8 cellular contexts compared by ENCODE assay signal in genomic region chr1:26281091-26281958, GRCh38. TPM values are rescaled to one million over a fixed set of nuclear protein-coding genes. Genes with fewer than 3 reads are reported as not detected.
DNase-seq lines count a peak whose midpoint lies in the region; ATAC-seq lines count a peak whose summit lies in the region.

No MANE protein-coding gene starts in this region.

- peaks cover 66% of the 10 kb centered on the region for H3K36me3 Mint-ChIP-seq in activated CD8-positive, alpha-beta memory T cell treated with anti-CD3 and anti-CD28 coated beads, Interleukin-2, amount 10 ng/mL, durations not matched to agents 7 days and 5 days
- H3K36me3 Mint-ChIP-seq in activated T-cell treated with anti-CD3 and anti-CD28 coated beads, Interleukin-2, amount 50 U/mL, for 24 hours (ENCODE audit: low read depth) = peaks cover 93% of the 10 kb centered on the region

- peak overlapping the region in 1 of 5 donors; percentile 53 for H3K9ac ChIP-seq in subcutaneous abdominal adipose tissue (ENCODE audit: low read length in 5 of 5)

- H3K9me3 Mint-ChIP-seq in activated CD8-positive, alpha-beta memory T cell treated with anti-CD3 and anti-CD28 coated beads, Interleukin-2, amount 10 ng/mL, durations not matched to agents 7 days and 5 days (ENCODE audit: low read depth) = no peaks in the 10 kb centered on the region
- H3K9me3 Mint-ChIP-seq in activated T-cell treated with anti-CD3 and anti-CD28 coated beads, Interleukin-2, amount 50 U/mL, for 24 hours = no peaks in the 10 kb centered on the region

- ATAC-seq in activated CD8-positive, alpha-beta memory T cell treated with anti-CD3 and anti-CD28 coated beads, Interleukin-2, amount 10 ng/mL, durations not matched to agents 7 days and 5 days = no peak
- no peak for ATAC-seq in HG03196 (IDR thresholded peaks at IDR 0.05; ENCODE audit: unreplicated experiment)

- peaks cover 0 to 22% (median 12%) of the 10 kb centered on the region in 5 donors for H3K36me3 ChIP-seq in subcutaneous abdominal adipose tissue (ENCODE audit: control insufficient read depth in 5 of 5, insufficient read depth in 5 of 5, low read length in 5 of 5)

- H3K4me3 ChIP-seq in subcutaneous abdominal adipose tissue (ENCODE audit: low read depth in 1 of 5, low read length in 5 of 5) = peak overlapping the region; percentile 33 to 87 (median 67)

- H3K4me3 Mint-ChIP-seq in activated CD8-positive, alpha-beta memory T cell treated with anti-CD3 and anti-CD28 coated beads, Interleukin-2, amount 10 ng/mL, durations not matched to agents 7 days and 5 days = peak overlapping the region; percentile 89
- H3K4me3 Mint-ChIP-seq in activated T-cell treated with anti-CD3 and anti-CD28 coated beads, Interleukin-2, amount 50 U/mL, for 24 hours = peak overlapping the region; percentile 87

- peaks cover 17 to 89% (median 82%) of the 10 kb centered on the region in 5 donors for H3K4me1 ChIP-seq in subcutaneous abdominal adipose tissue (ENCODE audit: control insufficient read depth in 5 of 5, insufficient read depth in 5 of 5, low read length in 5 of 5)

- H3K9me3 ChIP-seq in subcutaneous abdominal adipose tissue (ENCODE audit: control insufficient read depth in 5 of 5, low read length in 5 of 5) = no peaks in the 10 kb centered on the region

- H3K27ac ChIP-seq in subcutaneous abdominal adipose tissue (ENCODE audit: low read depth, low read length) = peak overlapping the region; percentile 96

- CTCF ChIA-PET in activated CD8-positive, alpha-beta memory T cell treated with anti-CD3 and anti-CD28 coated beads, Interleukin-2, amount 10 ng/mL, durations not matched to agents 7 days and 5 days (lab: Charles Lee) = interaction anchor here (0.6 to 21.9 kb wide), 7 partner anchors 9 to 136 kb away, joined by 3 to 1010 read pairs (median 5); partner anchors contain the start of genes CD52, CEP85 and UBXN11

- no peaks in the 10 kb centered on the region for H3K27me3 Mint-ChIP-seq in activated CD8-positive, alpha-beta memory T cell treated with anti-CD3 and anti-CD28 coated beads, Interleukin-2, amount 10 ng/mL, durations not matched to agents 7 days and 5 days
- H3K27me3 Mint-ChIP-seq in activated T-cell treated with anti-CD3 and anti-CD28 coated beads, Interleukin-2, amount 50 U/mL, for 24 hours = no peaks in the 10 kb centered on the region

- H3K27me3 ChIP-seq in subcutaneous abdominal adipose tissue (ENCODE audit: control insufficient read depth in 5 of 5, insufficient read depth in 4 of 5, low read length in 5 of 5) = no peaks in the 10 kb centered on the region

- peaks cover 86% of the 10 kb centered on the region for H3K4me1 Mint-ChIP-seq in activated CD8-positive, alpha-beta memory T cell treated with anti-CD3 and anti-CD28 coated beads, Interleukin-2, amount 10 ng/mL, durations not matched to agents 7 days and 5 days
- H3K4me1 Mint-ChIP-seq in activated T-cell treated with anti-CD3 and anti-CD28 coated beads, Interleukin-2, amount 50 U/mL, for 24 hours (ENCODE audit: low read depth) = peaks cover 91% of the 10 kb centered on the region

- peak; percentile 48 for DNase-seq in activated CD8-positive, alpha-beta memory T cell treated with anti-CD3 and anti-CD28 coated beads, Interleukin-2, amount 10 ng/mL, durations not matched to agents 7 days and 5 days
- DNase-seq in activated CD8-positive, alpha-beta memory T cell treated with anti-CD3 and anti-CD28 coated beads, Interleukin-2, amount 50 U/mL, for 4 hours = no peak
- no peak for DNase-seq in activated T-cell treated with anti-CD3 and anti-CD28 coated beads, Interleukin-2, amount 50 U/mL, for 24 hours
- peak; percentile 54 for DNase-seq in hepatic stellate cell (ENCODE audit: low spot score)
- no peak for DNase-seq in C1 segment of cervical spinal cord (lab: John Stamatoyannopoulos, UW)
- no peak for DNase-seq in NCI-H774 (lab: John Stamatoyannopoulos, UW)

- H3K27ac Mint-ChIP-seq in activated CD8-positive, alpha-beta memory T cell treated with anti-CD3 and anti-CD28 coated beads, Interleukin-2, amount 10 ng/mL, durations not matched to agents 7 days and 5 days = peak overlapping the region; percentile 99
- peak overlapping the region; percentile 98 for H3K27ac Mint-ChIP-seq in activated T-cell treated with anti-CD3 and anti-CD28 coated beads, Interleukin-2, amount 50 U/mL, for 24 hours

RNA-seq across cellular contexts. Expression of gene SH3BGRL3, which starts 1.4 kb away (rescaled TPM):
- total RNA-seq in activated CD8-positive, alpha-beta memory T cell treated with anti-CD3 and anti-CD28 coated beads, Interleukin-2, amount 10 ng/mL, durations not matched to agents 7 days and 5 days = 100 to 1,000 TPM; 562 to 632 TPM

RNA-seq across cellular contexts. Expression of gene UBXN11, which starts 25.1 kb away (rescaled TPM):
- 10 to 100 TPM; 27.7 to 39.3 TPM for total RNA-seq in activated CD8-positive, alpha-beta memory T cell treated with anti-CD3 and anti-CD28 coated beads, Interleukin-2, amount 10 ng/mL, durations not matched to agents 7 days and 5 days

RNA-seq across cellular contexts. Expression of gene CD52, which starts 36.4 kb away (rescaled TPM):
- total RNA-seq in activated CD8-positive, alpha-beta memory T cell treated with anti-CD3 and anti-CD28 coated beads, Interleukin-2, amount 10 ng/mL, durations not matched to agents 7 days and 5 days = 100 to 1,000 TPM; 951 to 971 TPM

RNA-seq across cellular contexts. Expression of gene CEP85, which starts 47.3 kb away (rescaled TPM):
- 10 to 100 TPM; 42.0 to 56.3 TPM for total RNA-seq in activated CD8-positive, alpha-beta memory T cell treated with anti-CD3 and anti-CD28 coated beads, Interleukin-2, amount 10 ng/mL, durations not matched to agents 7 days and 5 days

Comparison
In these comparisons a context has a peak if more than half of its experiments do, and no peak if none do; other contexts are left out.
1. DNase-seq: peak in activated CD8-positive, alpha-beta memory T cell treated with anti-CD3 and anti-CD28 coated beads, Interleukin-2, amount 10 ng/mL, durations not matched to agents 7 days and 5 days (single experiment) and hepatic stellate cell (single experiment); none in activated CD8-positive, alpha-beta memory T cell treated with anti-CD3 and anti-CD28 coated beads, Interleukin-2, amount 50 U/mL, for 4 hours (single experiment), activated T-cell treated with anti-CD3 and anti-CD28 coated beads, Interleukin-2, amount 50 U/mL, for 24 hours (single experiment), C1 segment of cervical spinal cord (0 of 14) and NCI-H774 (single experiment).